ENCODE assay signal across 25 cellular contexts in genomic region chr5:116249648-116250047, GRCh38.
A peak's percentile ranks its signal among the peaks of the same experiment; 100 is the strongest.
DNase-seq lines count a peak whose midpoint lies in the region; ATAC-seq, FAIRE-seq and TF ChIP-seq lines count a peak whose summit lies in the region.
"Had no signal": no experiment of that assay in that cellular context is flagged by ENCODE, and none has a peak within 500 bp of the region (broad histone marks: within the 10 kb centered on the region; RNA-seq: fewer than 3 reads in every experiment).

No MANE protein-coding gene starts in this region.

- ATAC-seq in SK-N-SH treated with all-trans-retinoic acid at 6 μM for 48 hours, result no peak
- ATAC-seq: A549, GM12878, GM23338, HCT116 had no signal

- no peak overlapping the region for H3K4me3 ChIP-seq in SK-N-SH (ENCODE audit: low read depth in 2 of 2, low read length in 1 of 2)
- H3K4me3 ChIP-seq in kidney (ENCODE audit: low read length in 2 of 2), result no peak overlapping the region
- H3K4me3 ChIP-seq: A549; BLaER1 treated with 17β-estradiol and CSF1 and Interleukin-3, amounts not matched to agents 10 nM and 100 nM; GM12878; GM23338 had no signal

- no peak overlapping the region for H3K4me2 ChIP-seq in SK-N-SH
- H3K4me2 ChIP-seq: A549; BLaER1 treated with 17β-estradiol and CSF1 and Interleukin-3, amounts not matched to agents 10 nM and 100 nM; GM23338 had no signal

- no peak overlapping the region for H3K9ac ChIP-seq in SK-N-SH
- no peak overlapping the region for H3K9ac ChIP-seq in kidney (ENCODE audit: low read length in 2 of 2)
- H3K9ac ChIP-seq: BLaER1 treated with 17β-estradiol and CSF1 and Interleukin-3, amounts not matched to agents 10 nM and 100 nM had no signal

- CTCF ChIA-PET in SK-N-SH (lab: Yijun Ruan, JAX) (no interaction called here), GM10248 (lab: Yijun Ruan, JAX) (interaction anchor here (1.4 to 1.6 kb wide), 2 partner anchors 16 to 33 kb away, joined by 3 read pairs; no protein-coding TSS in a partner anchor)

- H3K4me3 Mint-ChIP-seq in progenitor cell of endocrine pancreas (ENCODE audit: low read depth), result no peak overlapping the region
- H3K4me3 Mint-ChIP-seq: CD14-positive monocyte; CD4-positive, alpha-beta T cell; CD8-positive, alpha-beta memory T cell; GM23338; H9 had no signal

- H3K9me3 Mint-ChIP-seq in progenitor cell of endocrine pancreas (ENCODE audit: low read depth), result peaks cover 23% of the 10 kb centered on the region

- peaks cover 8% of the 10 kb centered on the region for H3K36me3 Mint-ChIP-seq in progenitor cell of endocrine pancreas (ENCODE audit: insufficient read depth)

- no peak overlapping the region for H2AFZ ChIP-seq in SK-N-SH (ENCODE audit: low read depth)
- H2AFZ ChIP-seq: GM23338 had no signal

- POLR2A ChIA-PET in SK-N-SH (lab: Yijun Ruan, JAX), result no interaction called here
- POLR2A ChIA-PET in GM10248 (lab: Yijun Ruan, JAX), result no interaction called here

- TF ChIP-seq CTCF in SK-N-SH (IDR thresholded peaks at IDR 0.05), result no peak
- TF ChIP-seq CTCF in kidney (IDR thresholded peaks at IDR 0.05; ENCODE audit: borderline replicate concordance, extremely low read depth, insufficient read depth), result no peak
- TF ChIP-seq CTCF in GM10248 (IDR thresholded peaks at IDR 0.05; ENCODE audit: control extremely low read depth, extremely low read depth, low read depth, missing control alignments), result no peak
- no peak for TF ChIP-seq CTCF in progenitor cell of endocrine pancreas (IDR thresholded peaks at IDR 0.05; ENCODE audit: unreplicated experiment)

- no peak overlapping the region for H3K27ac ChIP-seq in SK-N-SH (ENCODE audit: low read depth in 2 of 2, low read length in 1 of 2)
- no peak overlapping the region for H3K27ac ChIP-seq in kidney (ENCODE audit: low read depth in 2 of 2, low read length in 2 of 2)
- H3K27ac ChIP-seq: 22Rv1; A549; BLaER1 treated with 17β-estradiol and CSF1 and Interleukin-3, amounts not matched to agents 10 nM and 100 nM had no signal

- H3K9me2 ChIP-seq in SK-N-SH, result peaks cover 4% of the 10 kb centered on the region; the same call in 1 of the 2 replicates

- no peaks in the 10 kb centered on the region for H3K36me3 ChIP-seq in SK-N-SH (replicated peaks in 1 of 2; ENCODE audit: control insufficient read depth in 1 of 2, insufficient read depth in 2 of 2, low read length in 1 of 2)
- no peaks in the 10 kb centered on the region for H3K36me3 ChIP-seq in kidney (ENCODE audit: control insufficient read depth in 1 of 2, insufficient read depth in 2 of 2, low read length in 2 of 2)
- H3K36me3 ChIP-seq: BE2C had no signal

- no peaks in the 10 kb centered on the region for H3K4me1 ChIP-seq in SK-N-SH (ENCODE audit: control insufficient read depth in 1 of 2, insufficient read depth in 2 of 2, low read depth in 1 of 2, low read length in 1 of 2)
- no peaks in the 10 kb centered on the region for H3K4me1 ChIP-seq in kidney (ENCODE audit: control insufficient read depth in 1 of 2, insufficient read depth in 1 of 2, low read depth in 1 of 2, low read length in 2 of 2)
- H3K4me1 ChIP-seq: A549; BE2C; BLaER1 treated with 17β-estradiol and CSF1 and Interleukin-3, amounts not matched to agents 10 nM and 100 nM had no signal

- DNase-seq in SK-N-SH (no peak), kidney (no peak), GM10248 (ENCODE audit: extremely low spot score) (no peak), progenitor cell of endocrine pancreas (ENCODE audit: low spot score, unreplicated experiment) (no peak), DMS153 (lab: John Stamatoyannopoulos, UW) (no peak)
- DNase-seq: ACHN; AML-193; BE2C; CD4-positive, alpha-beta T cell; CD8-positive, alpha-beta memory T cell; DMS 273 treated with DMSO at 0.1 percent for 48 hours; DMS53; DMS79 treated with DMSO at 0.1 percent for 48 hours; H9 had no signal

- no peaks in the 10 kb centered on the region for H3F3A ChIP-seq in SK-N-SH (replicated peaks; ENCODE audit: insufficient read depth)

- no peaks in the 10 kb centered on the region for H3K27me3 ChIP-seq in SK-N-SH (ENCODE audit: insufficient read depth)
- H3K27me3 ChIP-seq: BE2C; BLaER1 treated with 17β-estradiol and CSF1 and Interleukin-3, amounts not matched to agents 10 nM and 100 nM had no signal

- H3K79me2 ChIP-seq in SK-N-SH (ENCODE audit: insufficient read depth), result no peaks in the 10 kb centered on the region

- no peak for TF ChIP-seq EP300 in SK-N-SH (IDR thresholded peaks at IDR 0.05; ENCODE audit: borderline replicate concordance in 1 of 2, low read depth in 1 of 2, low read length in 1 of 2)

- FAIRE-seq in colon (lab: Jason Lieb, UNC) (peak; percentile 77), kidney (lab: Jason Lieb, UNC) (peak; percentile 80)
- FAIRE-seq: A549, D721Med, GM12878, GM19239 had no signal

- intact Hi-C loops in kidney (cut with DNase I), result no loop called here

- H3K27me3 Mint-ChIP-seq in progenitor cell of endocrine pancreas, result no peaks in the 10 kb centered on the region
- H3K27me3 Mint-ChIP-seq: CD4-positive, alpha-beta T cell; CD8-positive, alpha-beta memory T cell had no signal

- no peak overlapping the region for H3K27ac Mint-ChIP-seq in progenitor cell of endocrine pancreas
- H3K27ac Mint-ChIP-seq: CD4-positive, alpha-beta T cell; GM23338; H9 had no signal

- TF ChIP-seq RAD21 in SK-N-SH (IDR thresholded peaks at IDR 0.05; ENCODE audit: low read length), result no peak

- no peaks in the 10 kb centered on the region for H3K9me3 ChIP-seq in SK-N-SH
- peaks cover 0 to 8% of the 10 kb centered on the region in 2 donors for H3K9me3 ChIP-seq in kidney (ENCODE audit: control insufficient read depth in 1 of 2, low read length in 2 of 2)
- H3K9me3 ChIP-seq: BE2C had no signal

- no peaks in the 10 kb centered on the region for H4K20me1 ChIP-seq in SK-N-SH (ENCODE audit: insufficient read depth)
- H4K20me1 ChIP-seq: BLaER1 treated with 17β-estradiol and CSF1 and Interleukin-3, amounts not matched to agents 10 nM and 100 nM had no signal

- no peaks in the 10 kb centered on the region for H3K4me1 Mint-ChIP-seq in progenitor cell of endocrine pancreas (ENCODE audit: low read depth)
- H3K4me1 Mint-ChIP-seq: CD14-positive monocyte, GM23338, H9 had no signal

TF ChIP-seq in SK-N-SH treated with all-trans-retinoic acid at 6 μM for 48 hours, 23 proteins besides CTCF, POLR2A, EP300 and RAD21 (continues in another document):
- TF ChIP-seq PATZ1 (CRISPR knock-in tag; IDR thresholded peaks at IDR 0.05; ENCODE audit: borderline replicate concordance), result no peak
- no peak for TF ChIP-seq POU6F1 (CRISPR knock-in tag; IDR thresholded peaks at IDR 0.05; ENCODE audit: borderline replicate concordance, low read depth)

TF ChIP-seq in SK-N-SH, 30 proteins besides CTCF, POLR2A, EP300 and RAD21:
- TF ChIP-seq POLR2AphosphoS5 (IDR thresholded peaks at IDR 0.05; ENCODE audit: low read depth, low read length), result no peak
- no peak for TF ChIP-seq TEAD4 (IDR thresholded peaks at IDR 0.05; ENCODE audit: borderline replicate concordance, insufficient read depth)
- no peak for TF ChIP-seq FOXJ3 (CRISPR knock-in tag; IDR thresholded peaks at IDR 0.05)
- TF ChIP-seq MEF2A (IDR thresholded peaks at IDR 0.05; ENCODE audit: borderline replicate concordance, low read depth), result no peak
TF ChIP-seq in SK-N-SH: peak in this region for 0.
